Comparison of ENCODE assay signal across 28 cellular contexts in the genomic region with DNA sequence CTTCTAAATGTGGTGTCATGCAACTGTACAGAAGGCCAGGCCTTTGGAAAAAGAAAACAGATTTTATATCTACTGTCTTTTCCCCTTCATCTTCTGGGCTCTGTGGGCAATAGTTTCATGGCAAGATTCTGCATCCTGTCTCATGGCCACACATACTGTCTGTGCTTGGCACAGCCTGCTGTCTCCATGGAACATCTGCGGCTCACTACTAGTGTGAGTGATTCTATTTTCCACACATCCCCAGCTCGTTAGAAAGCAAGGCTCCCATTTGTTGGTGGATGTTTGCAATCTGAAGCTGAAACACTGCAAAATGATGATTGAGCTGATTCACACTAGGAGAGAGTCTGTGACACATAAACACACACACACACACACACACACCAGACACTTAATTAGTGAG. TPM values are rescaled to one million over a fixed set of nuclear protein-coding genes. Genes with fewer than 3 reads are reported as not detected.
"Had no signal": no experiment of that assay in that cellular context is flagged by ENCODE, and none has a peak within 500 bp of the region (broad histone marks: within the 10 kb centered on the region; RNA-seq: fewer than 3 reads in every experiment).

No MANE protein-coding gene starts in this region.

- H3K4me1 Mint-ChIP-seq: activated naive CD4-positive, alpha-beta T cell treated with anti-CD3 and anti-CD28 coated beads, Interleukin-2, amount 10 ng/mL, durations not matched to agents 7 days and 5 days; activated naive CD8-positive, alpha-beta T cell treated with anti-CD3 and anti-CD28 coated beads for 36 hours; central memory CD8-positive, alpha-beta T cell had no signal

- H3K4me3 ChIP-seq: breast epithelium, Peyer's patch had no signal

- H3K27ac Mint-ChIP-seq: activated CD8-positive, alpha-beta T cell treated with anti-CD3 and anti-CD28 coated beads for 36 hours; activated naive CD4-positive, alpha-beta T cell treated with anti-CD3 and anti-CD28 coated beads, Interleukin-2, amount 10 ng/mL, durations not matched to agents 7 days and 5 days; activated naive CD8-positive, alpha-beta T cell treated with anti-CD3 and anti-CD28 coated beads for 36 hours; activated T-cell treated with anti-CD3 and anti-CD28 coated beads, Interleukin-2, amount 50 U/mL, for 72 hours; activated T-helper 2 cell treated with anti-CD3 and anti-CD28 coated beads, Interferon-gamma antibody, Interleukin-2, Interleukin-4, amounts not matched to agents 10 μg/mL and 5 μg/mL and 100 μg/mL, durations not matched to agents 14 hours and 24 hours and 36 hours; T-helper 1 cell treated with Interleukin-12 subunit alpha and Interleukin-12 subunit beta and Interleukin-4 antibody, amounts not matched to agents 30 μg/mL and 1 μg/mL, for 36 hours had no signal

- H3K27me3 ChIP-seq: breast epithelium, Peyer's patch had no signal

- H3K9me3 Mint-ChIP-seq: activated CD8-positive, alpha-beta T cell treated with anti-CD3 and anti-CD28 coated beads for 36 hours; activated naive CD4-positive, alpha-beta T cell treated with anti-CD3 and anti-CD28 coated beads, Interleukin-2, amount 10 ng/mL, durations not matched to agents 7 days and 5 days; activated naive CD8-positive, alpha-beta T cell treated with anti-CD3 and anti-CD28 coated beads for 36 hours; activated T-cell treated with anti-CD3 and anti-CD28 coated beads, Interleukin-2, amount 50 U/mL, for 72 hours; activated T-helper 2 cell treated with anti-CD3 and anti-CD28 coated beads, Interferon-gamma antibody, Interleukin-2, Interleukin-4, amounts not matched to agents 10 μg/mL and 5 μg/mL and 100 μg/mL, durations not matched to agents 14 hours and 24 hours and 36 hours; central memory CD8-positive, alpha-beta T cell; T-helper 1 cell treated with Interleukin-12 subunit alpha and Interleukin-12 subunit beta and Interleukin-4 antibody, amounts not matched to agents 30 μg/mL and 1 μg/mL, for 36 hours had no signal

- H3K4me1 ChIP-seq: breast epithelium, Peyer's patch had no signal

- H3K36me3 ChIP-seq: breast epithelium, Peyer's patch had no signal

- H3K27ac ChIP-seq: breast epithelium, Peyer's patch had no signal

- H3K36me3 Mint-ChIP-seq: activated naive CD4-positive, alpha-beta T cell treated with anti-CD3 and anti-CD28 coated beads, Interleukin-2, amount 10 ng/mL, durations not matched to agents 7 days and 5 days; activated naive CD8-positive, alpha-beta T cell treated with anti-CD3 and anti-CD28 coated beads for 36 hours had no signal

- DNase-seq: activated CD4-positive, alpha-beta T cell treated with anti-CD3 and anti-CD28 coated beads for 4 hours; activated CD8-positive, alpha-beta memory T cell treated with anti-CD3 and anti-CD28 coated beads, Interleukin-2, amount 50 U/mL, for 4 hours; activated CD8-positive, alpha-beta T cell treated with anti-CD3 and anti-CD28 coated beads for 36 hours; activated gamma-delta T cell treated with Interleukin-2 at 50 U/mL for 16 hours; activated naive CD4-positive, alpha-beta T cell treated with anti-CD3 and anti-CD28 coated beads, Interleukin-2, amount 10 ng/mL, durations not matched to agents 7 days and 5 days; activated naive CD8-positive, alpha-beta T cell treated with anti-CD3 and anti-CD28 coated beads for 36 hours; activated T-cell treated with anti-CD3 and anti-CD28 coated beads, Interleukin-2, amount 50 U/mL, for 72 hours; aorta; KG1; MV-4-11; NCI-H1105; NCI-H1436 treated with DMSO at 0.1 percent for 48 hours; NCI-H187; NCI-H2081 treated with DMSO at 0.1 percent for 48 hours; NCI-H2227 treated with DMSO at 0.1 percent for 48 hours; NCI-H526; NCI-H774; NK-92 treated with Interleukin-12 subunit alpha and Interleukin-12 subunit beta, amount 100 ng/mL, for 24 hours; Peyer's patch; SHP77 treated with DMSO at 0.1 percent for 48 hours had no signal

- H3K4me3 Mint-ChIP-seq: activated CD8-positive, alpha-beta T cell treated with anti-CD3 and anti-CD28 coated beads for 36 hours; activated naive CD4-positive, alpha-beta T cell treated with anti-CD3 and anti-CD28 coated beads, Interleukin-2, amount 10 ng/mL, durations not matched to agents 7 days and 5 days; activated naive CD8-positive, alpha-beta T cell treated with anti-CD3 and anti-CD28 coated beads for 36 hours; activated T-cell treated with anti-CD3 and anti-CD28 coated beads, Interleukin-2, amount 50 U/mL, for 72 hours; central memory CD8-positive, alpha-beta T cell; T-helper 1 cell treated with Interleukin-12 subunit alpha and Interleukin-12 subunit beta and Interleukin-4 antibody, amounts not matched to agents 30 μg/mL and 1 μg/mL, for 36 hours had no signal

- ATAC-seq: activated CD4-positive, CD25-positive, alpha-beta regulatory T cell treated with anti-CD3 and anti-CD28 coated beads, Interleukin-2, amount 50 U/mL, for 24 hours; activated CD8-positive, alpha-beta T cell treated with anti-CD3 and anti-CD28 coated beads for 36 hours; activated T-cell treated with anti-CD3 and anti-CD28 coated beads, Interleukin-2, amount 50 U/mL, for 72 hours had no signal

RNA-seq across cellular contexts. Expression of a gene that starts 32.4 kb away (rescaled TPM):
- total RNA-seq: activated CD8-positive, alpha-beta T cell treated with anti-CD3 and anti-CD28 coated beads for 36 hours; activated naive CD8-positive, alpha-beta T cell treated with anti-CD3 and anti-CD28 coated beads for 36 hours; activated T-cell treated with anti-CD3 and anti-CD28 coated beads, Interleukin-2, amount 50 U/mL, for 72 hours; activated T-helper 2 cell treated with anti-CD3 and anti-CD28 coated beads, Interferon-gamma antibody, Interleukin-2, Interleukin-4, amounts not matched to agents 10 μg/mL and 5 μg/mL and 100 μg/mL, durations not matched to agents 14 hours and 24 hours and 36 hours; aorta; breast epithelium; MCF 10A; NCI-H460; Peyer's patch; SK-MEL-5 had no signal
